ENCODE assay signal across 1 cellular context in genomic region chr1:162391790-162392563, GRCh38.
TF ChIP-seq lines count a peak whose summit lies in the region.

No MANE protein-coding gene starts in this region.

TF ChIP-seq in K562, 482 proteins besides CTCF, POLR2A, EP300 and RAD21 (continued from another document):
- TF ChIP-seq RAD51 (IDR thresholded peaks at IDR 0.05; ENCODE audit: borderline replicate concordance, low read depth) (no peak), NFXL1 (CRISPR knock-in tag; IDR thresholded peaks at IDR 0.05) (no peak), PPARD (CRISPR knock-in tag; IDR thresholded peaks at IDR 0.05) (no peak), CREB3L1 (IDR thresholded peaks at IDR 0.05; ENCODE audit: borderline replicate concordance, low read depth) (no peak), HDAC6 (IDR thresholded peaks at IDR 0.05; ENCODE audit: low read depth, low read length) (no peak), E2F1 (CRISPR knock-in tag; IDR thresholded peaks at IDR 0.05) (no peak), MAFF (IDR thresholded peaks at IDR 0.05; ENCODE audit: low read length) (no peak), NCOA6 (IDR thresholded peaks at IDR 0.05) (0 out of 2 replicates have a peak, but pooled peaks have one; percentile 9), HLTF (IDR thresholded peaks at IDR 0.05) (peak; percentile 74)
TF ChIP-seq in K562: peak in this region for 87.
